Comparison of ENCODE assay signal across 8 cellular contexts in genomic region chr4:102826105-102826889, GRCh38. TPM values are rescaled to one million over a fixed set of nuclear protein-coding genes. Genes with fewer than 3 reads are reported as not detected.
A peak's percentile ranks its signal among the peaks of the same experiment; 100 is the strongest.
DNase-seq lines count a peak whose midpoint lies in the region; TF ChIP-seq lines count a peak whose summit lies in the region.

No MANE protein-coding gene starts in this region.

- H3K27ac ChIP-seq in SU-DHL-6 (ENCODE audit: low read depth, low read length), result peak overlapping the region; percentile 93
- peak overlapping the region; percentile 100 for H3K27ac ChIP-seq in substantia nigra (ENCODE audit: low read depth, low read length, poor library complexity, severe bottlenecking)

- no peak overlapping the region for H2AFZ ChIP-seq in SU-DHL-6 (ENCODE audit: low read depth, low read length, severe bottlenecking)

- H4K20me1 ChIP-seq in SU-DHL-6 (ENCODE audit: low read depth, low read length), result peaks cover 19% of the 10 kb centered on the region

- H3K4me2 ChIP-seq in SU-DHL-6 (ENCODE audit: low read depth, low read length, poor library complexity, severe bottlenecking), result peak overlapping the region; percentile 99

- peaks cover 69% of the 10 kb centered on the region for H3K79me2 ChIP-seq in SU-DHL-6 (ENCODE audit: insufficient read depth, low read length)

- peak; percentile 34 for DNase-seq in NCI-H748 (lab: John Stamatoyannopoulos, UW; ENCODE audit: unreplicated experiment)
- no peak for DNase-seq in NCI-H748 treated with DMSO at 0.1 percent for 48 hours (lab: John Stamatoyannopoulos, UW)
- peak in 3 of 49 donors; percentile 39 to 53 (median 51) for DNase-seq in substantia nigra (lab: John Stamatoyannopoulos, UW)
- no peak for DNase-seq in NCI-H1694 (lab: John Stamatoyannopoulos, UW)
- DNase-seq in NCI-H345 treated with DMSO at 0.1 percent for 48 hours (lab: John Stamatoyannopoulos, UW; ENCODE audit: unreplicated experiment), result no peak
- no peak for DNase-seq in endothelial cell (ENCODE audit: low spot score)

- H3K27ac Mint-ChIP-seq in endothelial cell (ENCODE audit: unreplicated experiment), result no peak overlapping the region

- H3K9me3 Mint-ChIP-seq in endothelial cell (ENCODE audit: unreplicated experiment), result no peaks in the 10 kb centered on the region

- H3K9me3 ChIP-seq in SU-DHL-6 (ENCODE audit: insufficient read depth, low read length) (no peaks in the 10 kb centered on the region), iPS-15b (ENCODE audit: control insufficient read depth, insufficient read depth, low read length) (no peaks in the 10 kb centered on the region)

- TF ChIP-seq CTCF in SU-DHL-6 (IDR thresholded peaks at IDR 0.05; ENCODE audit: insufficient read depth, low read length, poor library complexity, severe bottlenecking) (no peak), endothelial cell (IDR thresholded peaks at IDR 0.05; ENCODE audit: unreplicated experiment) (no peak)

- H3K9me2 ChIP-seq in SU-DHL-6 (replicated peaks; ENCODE audit: insufficient read depth, low read length), result no peaks in the 10 kb centered on the region

- H3K9ac ChIP-seq in SU-DHL-6 (ENCODE audit: low read length), result peak overlapping the region; percentile 100
- peak overlapping the region; percentile 98 for H3K9ac ChIP-seq in iPS-15b (ENCODE audit: low read depth, low read length)

- H3K4me1 ChIP-seq in iPS-15b (ENCODE audit: control insufficient read depth, insufficient read depth, low read length), result peaks cover 25% of the 10 kb centered on the region

- H3K4me3 ChIP-seq in SU-DHL-6 (ENCODE audit: insufficient read depth, low read length, poor library complexity, severe bottlenecking), result peak overlapping the region; percentile 95
- peak overlapping the region; percentile 90 for H3K4me3 ChIP-seq in iPS-15b (ENCODE audit: low read depth, low read length)

- peaks cover 17% of the 10 kb centered on the region for H3K27me3 Mint-ChIP-seq in endothelial cell (ENCODE audit: unreplicated experiment)

- H3K27me3 ChIP-seq in SU-DHL-6 (ENCODE audit: low read length), result no peaks in the 10 kb centered on the region
- no peaks in the 10 kb centered on the region for H3K27me3 ChIP-seq in iPS-15b (ENCODE audit: control insufficient read depth, insufficient read depth, low read length)

- H3F3A ChIP-seq in SU-DHL-6 (ENCODE audit: insufficient read depth), result peaks cover 5% of the 10 kb centered on the region; the same call in 1 of the 2 replicates

- H3K36me3 Mint-ChIP-seq in endothelial cell (ENCODE audit: low read depth, unreplicated experiment), result peaks cover 12% of the 10 kb centered on the region

- peaks cover 20% of the 10 kb centered on the region for H3K36me3 ChIP-seq in SU-DHL-6 (ENCODE audit: low read length)
- H3K36me3 ChIP-seq in iPS-15b (ENCODE audit: control insufficient read depth, insufficient read depth, low read length), result peaks cover 5% of the 10 kb centered on the region

- peaks cover 30% of the 10 kb centered on the region for H3K4me1 Mint-ChIP-seq in endothelial cell (ENCODE audit: unreplicated experiment)

- H3K4me3 Mint-ChIP-seq in endothelial cell (ENCODE audit: unreplicated experiment), result no peak overlapping the region

RNA-seq across cellular contexts. Expression of gene UBE2D3, which starts 1.1 kb away (rescaled TPM):
- total RNA-seq in endothelial cell (ENCODE audit: unreplicated experiment), result 370 TPM

RNA-seq across cellular contexts. Expression of gene CISD2, which starts 42.5 kb away (rescaled TPM):
- 27.2 TPM for total RNA-seq in endothelial cell (ENCODE audit: unreplicated experiment)
